ENCODE assay signal across 11 cellular contexts in genomic region chr12:110005319-110005973, GRCh38. TPM values are rescaled to one million over a fixed set of nuclear protein-coding genes. Genes with fewer than 3 reads are reported as not detected.
DNase-seq lines count a peak whose midpoint lies in the region; ATAC-seq, FAIRE-seq and TF ChIP-seq lines count a peak whose summit lies in the region.
"Had no signal": no experiment of that assay in that cellular context is flagged by ENCODE, and none has a peak within 500 bp of the region (broad histone marks: within the 10 kb centered on the region; RNA-seq: fewer than 3 reads in every experiment).

No MANE protein-coding gene starts in this region.

- WGBS in trophoblast cell (ENCODE audit: extremely low coverage, insufficient coverage, insufficient read length), result no CpG with 5 or more reads among the region's 7 CpGs

- H3K4ac ChIP-seq in trophoblast cell (ENCODE audit: low read depth, low read length), result no peak overlapping the region

- H3K9me3 Mint-ChIP-seq in CD4-positive, alpha-beta memory T cell, result no peaks in the 10 kb centered on the region
- H3K9me3 Mint-ChIP-seq in activated naive CD8-positive, alpha-beta T cell (ENCODE audit: low read depth), result no peaks in the 10 kb centered on the region

- H3K4me3 Mint-ChIP-seq in CD4-positive, alpha-beta memory T cell, result peak overlapping the region; percentile 57 to 81 (median 78)
- peak overlapping the region; percentile 56 for H3K4me3 Mint-ChIP-seq in activated naive CD8-positive, alpha-beta T cell

- no peak overlapping the region for H3K4me2 ChIP-seq in trophoblast cell (ENCODE audit: low read length)

- H3K27me3 Mint-ChIP-seq in CD4-positive, alpha-beta memory T cell, result no peaks in the 10 kb centered on the region
- no peaks in the 10 kb centered on the region for H3K27me3 Mint-ChIP-seq in activated naive CD8-positive, alpha-beta T cell

- H3K18ac ChIP-seq in trophoblast cell (ENCODE audit: low read length), result no peak overlapping the region

- H3K9me3 ChIP-seq in CD4-positive, alpha-beta memory T cell (ENCODE audit: control insufficient read depth in 1 of 2, low read length in 2 of 2), result no peaks in the 10 kb centered on the region
- H3K9me3 ChIP-seq in breast epithelium (no peaks in the 10 kb centered on the region), trophoblast cell (ENCODE audit: insufficient read depth, low read depth, low read length) (no peaks in the 10 kb centered on the region)

- no peak overlapping the region for H2AK5ac ChIP-seq in trophoblast cell (ENCODE audit: low read length)

- no peak for TF ChIP-seq CTCF in breast epithelium (IDR thresholded peaks at IDR 0.05)

- intact Hi-C loops in CD4-positive, alpha-beta memory T cell (cut with micrococcal nuclease), result no loop called here
- intact Hi-C loops in breast epithelium (cut with DNase I; ENCODE audit: low total_unique reads), result no loop called here

- no peak overlapping the region for H3K14ac ChIP-seq in trophoblast cell (ENCODE audit: low read length)

- H3K27ac Mint-ChIP-seq in CD4-positive, alpha-beta memory T cell, result peak overlapping the region; percentile 72 to 94 (median 88)
- peak overlapping the region; percentile 36 for H3K27ac Mint-ChIP-seq in activated naive CD8-positive, alpha-beta T cell

- DNase-seq in CD4-positive, alpha-beta memory T cell, result peak in 3 of 5 donors; percentile 21 to 71 (median 32)
- DNase-seq in breast epithelium (ENCODE audit: low spot score in 2 of 2) (no peak), H54 (ENCODE audit: insufficient read length, low spot score) (no peak), trophoblast cell (no peak)
- DNase-seq: COR-L47, NCI-H2107 had no signal

- peaks cover 7 to 17% of the 10 kb centered on the region in 2 donors for H3K36me3 Mint-ChIP-seq in CD4-positive, alpha-beta memory T cell
- H3K36me3 Mint-ChIP-seq in activated naive CD8-positive, alpha-beta T cell, result peaks cover 10% of the 10 kb centered on the region

- peaks cover 50 to 98% (median 72%) of the 10 kb centered on the region in 4 donors for H3K4me1 Mint-ChIP-seq in CD4-positive, alpha-beta memory T cell
- H3K4me1 Mint-ChIP-seq in activated naive CD8-positive, alpha-beta T cell (ENCODE audit: low read depth), result peaks cover 70% of the 10 kb centered on the region

- TF ChIP-seq POLR2A in breast epithelium (IDR thresholded peaks at IDR 0.05) (no peak), H54 (IDR thresholded peaks at IDR 0.05; ENCODE audit: low read depth, low read length) (no peak)

- FAIRE-seq in H54 (lab: Jason Lieb, UNC), result no peak

- peak overlapping the region; percentile 50 for H3K27ac ChIP-seq in CD4-positive, alpha-beta memory T cell (ENCODE audit: low read depth, low read length)
- H3K27ac ChIP-seq in breast epithelium, result no peak overlapping the region
- no peak overlapping the region for H3K27ac ChIP-seq in trophoblast cell (ENCODE audit: low read depth, low read length)

- no peaks in the 10 kb centered on the region for H3K27me3 ChIP-seq in CD4-positive, alpha-beta memory T cell (ENCODE audit: insufficient read depth, low read length)
- no peaks in the 10 kb centered on the region for H3K27me3 ChIP-seq in breast epithelium
- no peaks in the 10 kb centered on the region for H3K27me3 ChIP-seq in trophoblast cell (ENCODE audit: insufficient read depth, low read length)

- no peak overlapping the region for H3K9ac ChIP-seq in trophoblast cell (ENCODE audit: low read length)

- H4K8ac ChIP-seq in trophoblast cell (ENCODE audit: low read depth, low read length), result no peak overlapping the region

- H3K4me1 ChIP-seq in CD4-positive, alpha-beta memory T cell (ENCODE audit: insufficient read depth, low read length), result peaks cover 95% of the 10 kb centered on the region
- H3K4me1 ChIP-seq in breast epithelium, result peaks cover 0 to 11% of the 10 kb centered on the region in 2 donors
- H3K4me1 ChIP-seq in trophoblast cell (ENCODE audit: control insufficient read depth in 1 of 2, insufficient read depth in 2 of 2, low read length in 2 of 2), result no peaks in the 10 kb centered on the region

- H2BK120ac ChIP-seq in trophoblast cell (ENCODE audit: insufficient read depth, low read length, poor library complexity), result no peak overlapping the region

- no peak overlapping the region for H4K12ac ChIP-seq in trophoblast cell (ENCODE audit: low read depth, low read length)

- H2BK12ac ChIP-seq in trophoblast cell (ENCODE audit: low read length), result no peak overlapping the region

- peak; percentile 42 for ATAC-seq in GM19328 (IDR thresholded peaks at IDR 0.05; ENCODE audit: unreplicated experiment)
- peak; percentile 60 for ATAC-seq in HG03432 (IDR thresholded peaks at IDR 0.05; ENCODE audit: unreplicated experiment)
- ATAC-seq in GM21825 (IDR thresholded peaks at IDR 0.05; ENCODE audit: unreplicated experiment), result no peak
- ATAC-seq: SK-N-SH treated with all-trans-retinoic acid at 6 μM for 48 hours had no signal

- no peaks in the 10 kb centered on the region for H3K79me1 ChIP-seq in trophoblast cell (ENCODE audit: low read length)

- POLR2A ChIA-PET in CD4-positive, alpha-beta memory T cell (lab: Charles Lee; ENCODE audit: partially characterized antibody), result interaction anchor here (1.2 to 2.8 kb wide), 3 partner anchors 10 to 497 kb away, joined by 3 to 18 read pairs (median 6); partner anchors contain the start of genes GIT2, RAD9B and VPS29

- H2AFZ ChIP-seq in trophoblast cell (ENCODE audit: insufficient read depth, low read length, poor library complexity), result no peak overlapping the region

- no peak overlapping the region for H4K91ac ChIP-seq in trophoblast cell (ENCODE audit: low read depth, low read length)

- H3K4me3 ChIP-seq in CD4-positive, alpha-beta memory T cell (ENCODE audit: low read length in 2 of 2), result peak overlapping the region; percentile 4 to 34
- H3K4me3 ChIP-seq in breast epithelium (no peak overlapping the region), trophoblast cell (ENCODE audit: low read depth, low read length) (no peak overlapping the region)

- H3K23ac ChIP-seq in trophoblast cell (ENCODE audit: low read length), result no peak overlapping the region

- H3K79me2 ChIP-seq in trophoblast cell (ENCODE audit: control insufficient read depth, insufficient read depth, low read length, poor library complexity), result no peaks in the 10 kb centered on the region

- CTCF ChIA-PET in CD4-positive, alpha-beta memory T cell (lab: Charles Lee; ENCODE audit: partially characterized antibody), result no interaction called here

- H3K36me3 ChIP-seq in CD4-positive, alpha-beta memory T cell (ENCODE audit: insufficient read depth, low read length), result no peaks in the 10 kb centered on the region
- H3K36me3 ChIP-seq in breast epithelium (no peaks in the 10 kb centered on the region), trophoblast cell (ENCODE audit: control insufficient read depth in 1 of 2, insufficient read depth in 2 of 2, low read length in 2 of 2) (no peaks in the 10 kb centered on the region)

- no peak overlapping the region for H2BK5ac ChIP-seq in trophoblast cell (ENCODE audit: low read depth, low read length, poor library complexity)

RNA-seq across cellular contexts. Expression of gene ANKRD13A, which starts 6.2 kb away (rescaled TPM):
- total RNA-seq in CD4-positive, alpha-beta memory T cell, result 10 to 100 TPM; 99.5 to 99.7 TPM
- 10 to 100 TPM; 66.6 to 67.0 TPM for polyA plus RNA-seq in CD4-positive, alpha-beta memory T cell
- 100 to 1,000 TPM in 1 of 3 donors, 10 to 100 TPM in 2; 66.4 to 172 (median 88.2) TPM for total RNA-seq in breast epithelium
- 20.1 TPM in 2 replicates for polyA plus RNA-seq in trophoblast cell (2013)

RNA-seq across cellular contexts. Expression of gene GIT2, which starts 9.3 kb away (rescaled TPM):
- 100 to 1,000 TPM; 133 to 149 TPM for total RNA-seq in CD4-positive, alpha-beta memory T cell
- 100 to 1,000 TPM in 1 of 2 donors, 10 to 100 TPM in 1; 83.1 to 104 TPM for polyA plus RNA-seq in CD4-positive, alpha-beta memory T cell
- total RNA-seq in breast epithelium, result 10 to 100 TPM; 41.3 to 53.1 (median 42.6) TPM
- 13.6 and 15.0 TPM in 2 replicates for polyA plus RNA-seq in trophoblast cell (2013)

RNA-seq across cellular contexts. Expression of gene C12orf76, which starts 42.9 kb away (rescaled TPM):
- 10 to 100 TPM; 26.4 to 33.5 TPM for total RNA-seq in CD4-positive, alpha-beta memory T cell
- 10 to 100 TPM; 16.4 to 17.5 TPM for polyA plus RNA-seq in CD4-positive, alpha-beta memory T cell
- total RNA-seq in breast epithelium, result 10 to 100 TPM; 16.0 to 19.3 (median 18.1) TPM
- 7.9 and 8.3 TPM in 2 replicates for polyA plus RNA-seq in trophoblast cell (2013)

Comparison
In these comparisons a context has a peak if more than half of its experiments do, and no peak if none do; other contexts are left out.
1. DNase-seq: peak in CD4-positive, alpha-beta memory T cell (3 of 5); none in breast epithelium (0 of 2), H54 (single experiment) and trophoblast cell (0 of 2).
2. H3K4me3 ChIP-seq: peak in CD4-positive, alpha-beta memory T cell (2 of 2); none in breast epithelium (0 of 3) and trophoblast cell (single experiment).